Comparison of ENCODE assay signal across 8 cellular contexts in genomic region chr9:127004946-127005769, GRCh38.
DNase-seq lines count a peak whose midpoint lies in the region; ATAC-seq, FAIRE-seq and TF ChIP-seq lines count a peak whose summit lies in the region.

No MANE protein-coding gene starts in this region.

- no peaks in the 10 kb centered on the region for H3K9me3 Mint-ChIP-seq in T-helper 1 cell treated with Interleukin-12 subunit alpha and Interleukin-12 subunit beta and Interleukin-4 antibody, amounts not matched to agents 30 μg/mL and 1 μg/mL, for 36 hours
- H3K9me3 Mint-ChIP-seq in astrocyte (ENCODE audit: unreplicated experiment) (no peaks in the 10 kb centered on the region), neural progenitor cell (no peaks in the 10 kb centered on the region), glutamatergic neuron (ENCODE audit: unreplicated experiment) (peaks cover 1% of the 10 kb centered on the region)

- H3K4me3 ChIP-seq in astrocyte (ENCODE audit: insufficient read depth, low read depth, low read length): no peak overlapping the region
- no peak overlapping the region for H3K4me3 ChIP-seq in skeletal muscle cell (ENCODE audit: low read depth, low read length)
- H3K4me3 ChIP-seq in neural progenitor cell: no peak overlapping the region

- peaks cover 34% of the 10 kb centered on the region for H3K4me1 Mint-ChIP-seq in T-helper 1 cell treated with Interleukin-12 subunit alpha and Interleukin-12 subunit beta and Interleukin-4 antibody, amounts not matched to agents 30 μg/mL and 1 μg/mL, for 36 hours (ENCODE audit: low read depth)
- H3K4me1 Mint-ChIP-seq in astrocyte (ENCODE audit: low read depth, unreplicated experiment) (peaks cover 6% of the 10 kb centered on the region), neural progenitor cell (peaks cover 7% of the 10 kb centered on the region), glutamatergic neuron (ENCODE audit: low read depth, unreplicated experiment) (peaks cover 7% of the 10 kb centered on the region)

- H3K4me3 Mint-ChIP-seq in T-helper 1 cell treated with Interleukin-12 subunit alpha and Interleukin-12 subunit beta and Interleukin-4 antibody, amounts not matched to agents 30 μg/mL and 1 μg/mL, for 36 hours: peak overlapping the region; percentile 51
- H3K4me3 Mint-ChIP-seq in astrocyte (ENCODE audit: unreplicated experiment) (no peak overlapping the region), neural progenitor cell (no peak overlapping the region), glutamatergic neuron (ENCODE audit: unreplicated experiment) (no peak overlapping the region)

- H3K9me3 ChIP-seq in astrocyte (ENCODE audit: insufficient read depth, low read depth, low read length): no peaks in the 10 kb centered on the region
- no peaks in the 10 kb centered on the region for H3K9me3 ChIP-seq in neural progenitor cell (ENCODE audit: low read depth)

- peak; percentile 67 for DNase-seq in astrocyte (ENCODE audit: low read depth)
- DNase-seq in skeletal muscle cell (ENCODE audit: low read depth): peak; percentile 34
- DNase-seq in hippocampal formation (lab: John Stamatoyannopoulos, UW): no peak
- no peak for DNase-seq in neural progenitor cell (ENCODE audit: low spot score)
- no peak for DNase-seq in glutamatergic neuron

- H3K27ac ChIP-seq in astrocyte (ENCODE audit: low read depth, low read length): no peak overlapping the region
- no peak overlapping the region for H3K27ac ChIP-seq in neural progenitor cell

- TF ChIP-seq CTCF in astrocyte (IDR thresholded peaks at IDR 0.05; ENCODE audit: insufficient read depth, low read depth, low read length) (no peak), neural progenitor cell (IDR thresholded peaks at IDR 0.05) (no peak), glutamatergic neuron (IDR thresholded peaks at IDR 0.05; ENCODE audit: partially characterized antibody, unreplicated experiment) (no peak)

- H3K4me1 ChIP-seq in astrocyte (ENCODE audit: insufficient read depth, low read length): peaks cover 13% of the 10 kb centered on the region
- no peaks in the 10 kb centered on the region for H3K4me1 ChIP-seq in neural progenitor cell

- peaks cover 6% of the 10 kb centered on the region for H3K27me3 Mint-ChIP-seq in T-helper 1 cell treated with Interleukin-12 subunit alpha and Interleukin-12 subunit beta and Interleukin-4 antibody, amounts not matched to agents 30 μg/mL and 1 μg/mL, for 36 hours (ENCODE audit: low read depth)
- H3K27me3 Mint-ChIP-seq in astrocyte (ENCODE audit: low read depth, unreplicated experiment) (no peaks in the 10 kb centered on the region), neural progenitor cell (ENCODE audit: insufficient read depth, low read depth) (no peaks in the 10 kb centered on the region), glutamatergic neuron (ENCODE audit: unreplicated experiment) (no peaks in the 10 kb centered on the region)

- H3K36me3 Mint-ChIP-seq in T-helper 1 cell treated with Interleukin-12 subunit alpha and Interleukin-12 subunit beta and Interleukin-4 antibody, amounts not matched to agents 30 μg/mL and 1 μg/mL, for 36 hours (ENCODE audit: low read depth): peaks cover 5% of the 10 kb centered on the region
- H3K36me3 Mint-ChIP-seq in astrocyte (ENCODE audit: low read depth, unreplicated experiment) (no peaks in the 10 kb centered on the region), neural progenitor cell (peaks cover 2% of the 10 kb centered on the region), glutamatergic neuron (ENCODE audit: unreplicated experiment) (peaks cover 8% of the 10 kb centered on the region)

- no peaks in the 10 kb centered on the region for H3F3A ChIP-seq in neural progenitor cell (ENCODE audit: low read depth)

- peak overlapping the region; percentile 22 for H3K4me2 ChIP-seq in astrocyte (ENCODE audit: low read length)
- no peak overlapping the region for H3K4me2 ChIP-seq in neural progenitor cell

- no peaks in the 10 kb centered on the region for H4K20me1 ChIP-seq in astrocyte (ENCODE audit: insufficient read depth, low read length)
- H4K20me1 ChIP-seq in neural progenitor cell (ENCODE audit: low read depth): no peaks in the 10 kb centered on the region

- H3K27me3 ChIP-seq in astrocyte (ENCODE audit: insufficient read depth, low read length): peaks cover 4% of the 10 kb centered on the region
- H3K27me3 ChIP-seq in neural progenitor cell: no peaks in the 10 kb centered on the region

- FAIRE-seq in astrocyte (lab: Jason Lieb, UNC): no peak

- ATAC-seq in GM18861 (IDR thresholded peaks at IDR 0.05; ENCODE audit: unreplicated experiment): peak; percentile 93
- ATAC-seq in HG02885 (IDR thresholded peaks at IDR 0.05; ENCODE audit: poor library complexity, unreplicated experiment): peak; percentile 96

- H3K79me2 ChIP-seq in astrocyte (ENCODE audit: insufficient read depth, low read length) (no peaks in the 10 kb centered on the region), neural progenitor cell (ENCODE audit: low read depth) (no peaks in the 10 kb centered on the region)

- H3K36me3 ChIP-seq in astrocyte (ENCODE audit: insufficient read depth, low read length) (no peaks in the 10 kb centered on the region), neural progenitor cell (no peaks in the 10 kb centered on the region)

- H3K9ac ChIP-seq in astrocyte (ENCODE audit: low read length) (no peak overlapping the region), neural progenitor cell (no peak overlapping the region)

- peak overlapping the region; percentile 88 for H3K27ac Mint-ChIP-seq in T-helper 1 cell treated with Interleukin-12 subunit alpha and Interleukin-12 subunit beta and Interleukin-4 antibody, amounts not matched to agents 30 μg/mL and 1 μg/mL, for 36 hours
- no peak overlapping the region for H3K27ac Mint-ChIP-seq in astrocyte (ENCODE audit: unreplicated experiment)
- H3K27ac Mint-ChIP-seq in neural progenitor cell: no peak overlapping the region
- no peak overlapping the region for H3K27ac Mint-ChIP-seq in glutamatergic neuron (ENCODE audit: unreplicated experiment)

- H2AFZ ChIP-seq in astrocyte (ENCODE audit: low read depth, low read length) (no peak overlapping the region), neural progenitor cell (replicated peaks) (no peak overlapping the region)

Comparison
In these comparisons a context has a peak if more than half of its experiments do, and no peak if none do; other contexts are left out.
1. DNase-seq: peak in astrocyte (single experiment) and skeletal muscle cell (single experiment); none in hippocampal formation (0 of 2), neural progenitor cell (single experiment) and glutamatergic neuron (single experiment).